In the genomic region with DNA sequence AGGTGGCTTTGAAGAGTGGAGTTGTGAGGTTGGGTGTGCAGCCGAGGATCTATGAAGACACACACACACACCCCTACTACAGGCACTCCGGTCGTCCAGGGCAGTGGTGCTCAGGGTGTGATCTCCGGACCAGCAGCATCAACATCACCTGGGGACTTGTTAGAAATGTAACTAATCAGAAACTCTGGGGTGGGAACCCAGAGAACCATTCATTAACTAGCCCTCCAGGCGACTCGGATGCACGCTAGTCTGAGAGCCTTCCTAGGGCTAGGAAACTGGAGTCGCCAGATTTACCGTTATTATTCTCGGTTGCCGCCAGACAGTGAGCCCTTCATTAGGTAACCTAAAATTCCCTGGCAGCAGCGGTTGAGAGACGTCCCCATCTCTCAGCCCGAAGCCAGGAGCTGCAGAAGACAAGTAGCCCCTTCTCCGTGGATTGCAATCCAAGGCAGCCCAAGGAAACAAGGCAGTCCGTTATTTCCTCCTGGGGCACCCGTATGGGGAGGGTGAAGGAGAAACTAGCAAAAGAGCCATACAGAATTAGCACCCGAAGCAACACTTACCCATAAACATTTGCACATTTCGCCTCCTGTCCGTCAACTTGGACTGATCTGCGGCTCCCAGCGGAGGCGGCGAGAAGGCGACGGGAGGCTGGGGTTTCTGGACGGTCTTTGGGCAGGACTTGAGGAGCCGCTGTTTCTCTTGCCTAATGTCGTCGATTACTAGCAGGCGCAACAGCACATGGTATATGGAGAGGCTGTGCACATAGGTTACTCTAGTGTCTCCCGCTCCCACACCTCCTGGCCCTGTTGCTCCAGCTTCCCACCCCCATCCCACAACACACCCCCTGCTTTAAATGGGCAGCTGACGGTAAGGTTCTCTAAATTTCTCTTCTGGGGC, we compare ENCODE assay signal across 8 cellular contexts. TPM values are rescaled to one million over a fixed set of nuclear protein-coding genes. Genes with fewer than 3 reads are reported as not detected.
DNase-seq lines count a peak whose midpoint lies in the region; ATAC-seq and TF ChIP-seq lines count a peak whose summit lies in the region.

No MANE protein-coding gene starts in this region.

- H3K4me3 ChIP-seq in AG04450 (ENCODE audit: low read depth, low read length): peak overlapping the region; percentile 89

- H3K4me1 Mint-ChIP-seq in activated CD4-positive, alpha-beta memory T cell treated with anti-CD3 and anti-CD28 coated beads, Interleukin-2, amount 10 ng/mL, durations not matched to agents 7 days and 5 days: peaks cover 24% of the 10 kb centered on the region

- POLR2A ChIA-PET in AG04450 (lab: Yijun Ruan, JAX): interaction anchor here (0.5 to 2.0 kb wide), 12 partner anchors 27 to 280 kb away, joined by 3 to 9 read pairs (median 4); partner anchors contain the start of gene DDAH1
- POLR2A ChIA-PET in activated CD4-positive, alpha-beta memory T cell treated with anti-CD3 and anti-CD28 coated beads, Interleukin-2, amount 10 ng/mL, durations not matched to agents 7 days and 5 days (lab: Charles Lee): no interaction called here

- CTCF ChIA-PET in AG04450 (lab: Charles Lee): no interaction called here
- CTCF ChIA-PET in activated CD4-positive, alpha-beta memory T cell treated with anti-CD3 and anti-CD28 coated beads, Interleukin-2, amount 10 ng/mL, durations not matched to agents 7 days and 5 days (lab: Charles Lee): no interaction called here

- no peaks in the 10 kb centered on the region for H3K27me3 ChIP-seq in AG04450 (ENCODE audit: control insufficient read depth, insufficient read depth, low read length)

- no peaks in the 10 kb centered on the region; the same call in 1 of the 2 replicates for H3K9me3 ChIP-seq in AG04450 (ENCODE audit: control insufficient read depth, insufficient read depth, low read length)

- no peaks in the 10 kb centered on the region for H3K36me3 Mint-ChIP-seq in activated CD4-positive, alpha-beta memory T cell treated with anti-CD3 and anti-CD28 coated beads, Interleukin-2, amount 10 ng/mL, durations not matched to agents 7 days and 5 days (ENCODE audit: low read depth)

- H3K27ac Mint-ChIP-seq in activated CD4-positive, alpha-beta memory T cell treated with anti-CD3 and anti-CD28 coated beads, Interleukin-2, amount 10 ng/mL, durations not matched to agents 7 days and 5 days: no peak overlapping the region

- H3K27me3 Mint-ChIP-seq in activated CD4-positive, alpha-beta memory T cell treated with anti-CD3 and anti-CD28 coated beads, Interleukin-2, amount 10 ng/mL, durations not matched to agents 7 days and 5 days: peaks cover 73% of the 10 kb centered on the region

- peak overlapping the region; percentile 51 for H3K4me3 Mint-ChIP-seq in activated CD4-positive, alpha-beta memory T cell treated with anti-CD3 and anti-CD28 coated beads, Interleukin-2, amount 10 ng/mL, durations not matched to agents 7 days and 5 days

- peak overlapping the region; percentile 100 for H3K27ac ChIP-seq in AG04450 (ENCODE audit: low read depth, low read length)

- peak; percentile 24 for ATAC-seq in GM18870 (IDR thresholded peaks at IDR 0.05; ENCODE audit: unreplicated experiment)
- ATAC-seq in HG03159 (IDR thresholded peaks at IDR 0.05; ENCODE audit: unreplicated experiment): peak; percentile 26

- H3K9me3 Mint-ChIP-seq in activated CD4-positive, alpha-beta memory T cell treated with anti-CD3 and anti-CD28 coated beads, Interleukin-2, amount 10 ng/mL, durations not matched to agents 7 days and 5 days: no peaks in the 10 kb centered on the region

- intact Hi-C loops in posterior cingulate gyrus (cut with DNase I): no loop called here

- DNase-seq in AG04450 (ENCODE audit: low read depth, low spot score) (peak; percentile 65), glomerular visceral epithelial cell (ENCODE audit: extremely low spot score) (peak; percentile 59), posterior cingulate gyrus (peak in 6 of 10 donors; percentile 22 to 87 (median 58)), cerebellar nuclear complex (lab: John Stamatoyannopoulos, UW) (no peak), NCI-H774 (lab: John Stamatoyannopoulos, UW) (no peak)
- DNase-seq in activated CD4-positive, alpha-beta memory T cell treated with anti-CD3 and anti-CD28 coated beads, Interleukin-2, amount 10 ng/mL, durations not matched to agents 7 days and 5 days: no peak

- TF ChIP-seq CTCF in AG04450 (IDR thresholded peaks at IDR 0.05; ENCODE audit: low read depth, low read length): no peak

RNA-seq across cellular contexts. Expression of gene CCN1, which starts 2.9 kb away (rescaled TPM):
- 194 and 206 TPM in 2 replicates for polyA plus RNA-seq in AG04450 (2011; rRNA removed)
- polyA minus RNA-seq in AG04450 (2011; rRNA and poly(A)+ RNA removed): 172 and 200 TPM in 2 replicates
- total RNA-seq in activated CD4-positive, alpha-beta memory T cell treated with anti-CD3 and anti-CD28 coated beads, Interleukin-2, amount 10 ng/mL, durations not matched to agents 7 days and 5 days: not detected

Comparison
In these comparisons a context has a peak if more than half of its experiments do, and no peak if none do; other contexts are left out.
1. DNase-seq: peak in AG04450 (single experiment), glomerular visceral epithelial cell (single experiment) and posterior cingulate gyrus (6 of 10); none in activated CD4-positive, alpha-beta memory T cell treated with anti-CD3 and anti-CD28 coated beads, Interleukin-2, amount 10 ng/mL, durations not matched to agents 7 days and 5 days (single experiment), cerebellar nuclear complex (0 of 2) and NCI-H774 (single experiment).